ENCODE assay signal across 1 cellular context in genomic region chrX:97400492-97400891, GRCh38.
TF ChIP-seq lines count a peak whose summit lies in the region.

No MANE protein-coding gene starts in this region.

TF ChIP-seq in H1, 55 proteins besides CTCF, POLR2A, EP300 and RAD21 (continued from another document):
- TF ChIP-seq CHD7 (IDR thresholded peaks at IDR 0.05; ENCODE audit: insufficient replicate concordance, low read length) (no peak), SIX5 (IDR thresholded peaks at IDR 0.05; ENCODE audit: low read depth, low read length) (no peak), BACH1 (IDR thresholded peaks at IDR 0.05; ENCODE audit: low read length) (no peak), SAP30 (IDR thresholded peaks at IDR 0.05; ENCODE audit: insufficient read depth, insufficient replicate concordance, low read length) (no peak), USF2 (IDR thresholded peaks at IDR 0.05; ENCODE audit: low read length) (no peak), ATF3 (IDR thresholded peaks at IDR 0.05; ENCODE audit: insufficient read depth, low read depth, low read length) (no peak), BCL11A (IDR thresholded peaks at IDR 0.05; ENCODE audit: low read depth in 2 of 2, low read length in 2 of 2) (no peak), RXRA (IDR thresholded peaks at IDR 0.05; ENCODE audit: insufficient read depth, low read depth, low read length) (no peak), GABPA (IDR thresholded peaks at IDR 0.05; ENCODE audit: borderline replicate concordance, insufficient read depth, low read length) (no peak), ASH2L (IDR thresholded peaks at IDR 0.05; ENCODE audit: low read length) (no peak), ZNF274 (IDR thresholded peaks at IDR 0.05; ENCODE audit: borderline replicate concordance, extremely low read depth, low read length) (no peak), MAX (IDR thresholded peaks at IDR 0.05) (no peak), E2F6 (IDR thresholded peaks at IDR 0.05) (no peak)
